Comparison of ENCODE assay signal across 8 cellular contexts in the genomic region with DNA sequence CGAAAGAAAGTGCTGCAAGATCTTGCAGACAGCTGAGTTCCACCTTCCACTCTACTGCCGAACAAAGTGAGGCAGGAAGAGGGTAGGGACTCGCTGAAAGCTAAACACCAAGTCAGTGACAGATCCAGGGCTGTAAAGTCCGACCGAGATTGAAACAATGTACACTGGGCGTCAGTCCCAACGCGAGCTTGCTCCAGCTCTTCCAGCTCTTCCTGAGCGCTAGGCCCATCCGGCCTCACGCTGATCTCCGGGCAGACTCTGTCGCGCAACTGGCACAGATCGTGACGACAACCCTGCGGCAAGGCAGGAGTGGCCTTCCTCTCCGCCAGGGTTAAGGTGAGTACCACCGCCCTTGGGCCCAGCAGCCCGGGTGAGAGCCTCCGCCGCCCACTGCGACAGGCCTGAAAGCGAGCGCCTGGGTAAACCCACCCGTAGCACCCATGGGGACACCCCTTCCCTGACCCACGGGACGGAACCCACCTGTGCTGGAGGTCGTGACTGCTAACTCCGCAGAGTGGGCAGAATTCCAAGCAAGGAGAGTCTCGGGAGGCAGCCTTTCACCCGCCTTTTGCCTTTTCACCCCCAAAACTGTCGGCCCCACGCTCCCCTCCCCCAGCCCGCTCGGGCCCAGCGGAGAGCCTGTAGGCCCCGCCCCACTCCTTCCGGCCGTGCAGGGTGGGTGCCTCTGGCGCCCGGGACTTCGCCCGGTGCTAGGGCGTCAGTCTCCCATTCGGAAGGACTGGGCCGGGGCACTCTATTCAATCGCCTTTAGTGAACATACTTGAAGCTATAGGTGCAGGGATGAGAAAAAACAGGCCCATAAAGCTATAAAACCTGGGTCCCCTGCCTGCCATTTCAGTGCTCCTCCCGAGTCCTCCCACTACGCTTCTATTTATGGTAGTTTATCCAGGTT. TPM values are rescaled to one million over a fixed set of nuclear protein-coding genes. Genes with fewer than 3 reads are reported as not detected.
A peak's percentile ranks its signal among the peaks of the same experiment; 100 is the strongest.
DNase-seq lines count a peak whose midpoint lies in the region; ATAC-seq and TF ChIP-seq lines count a peak whose summit lies in the region.

A gene (plus strand): TSS at position 275 of the 913 bp plus-strand sequence.
A gene with protein sequence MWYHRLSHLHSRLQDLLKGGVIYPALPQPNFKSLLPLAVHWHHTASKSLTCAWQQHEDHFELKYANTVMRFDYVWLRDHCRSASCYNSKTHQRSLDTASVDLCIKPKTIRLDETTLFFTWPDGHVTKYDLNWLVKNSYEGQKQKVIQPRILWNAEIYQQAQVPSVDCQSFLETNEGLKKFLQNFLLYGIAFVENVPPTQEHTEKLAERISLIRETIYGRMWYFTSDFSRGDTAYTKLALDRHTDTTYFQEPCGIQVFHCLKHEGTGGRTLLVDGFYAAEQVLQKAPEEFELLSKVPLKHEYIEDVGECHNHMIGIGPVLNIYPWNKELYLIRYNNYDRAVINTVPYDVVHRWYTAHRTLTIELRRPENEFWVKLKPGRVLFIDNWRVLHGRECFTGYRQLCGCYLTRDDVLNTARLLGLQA (minus strand): TSS at position 641 of the 913 bp plus-strand sequence. CDS start 67,676 bp downstream, outside the sequence.

- H3K36me3 ChIP-seq in HUES6 (ENCODE audit: control insufficient read depth, insufficient read depth, low read length), result no peaks in the 10 kb centered on the region
- no peaks in the 10 kb centered on the region for H3K36me3 ChIP-seq in Peyer's patch

- intact Hi-C loops in natural killer cell (cut with micrococcal nuclease), result no loop called here

- H3K27me3 Mint-ChIP-seq in natural killer cell (ENCODE audit: low read depth in 2 of 2), result no peaks in the 10 kb centered on the region

- peak within 1 kb of the TSS; percentile 85 for H3K9ac ChIP-seq in HUES6 (ENCODE audit: low read length)

- H3K27me3 ChIP-seq in HUES6 (ENCODE audit: control insufficient read depth, insufficient read depth, low read length), result no peaks in the 10 kb centered on the region
- H3K27me3 ChIP-seq in Peyer's patch, result no peaks in the 10 kb centered on the region

- H3K4me1 ChIP-seq in HUES6 (ENCODE audit: control insufficient read depth, insufficient read depth, low read length) (peaks cover 3% of the 10 kb centered on the region; the same call in 1 of the 2 replicates), Peyer's patch (peaks cover 0 to 6% (median 0%) of the 10 kb centered on the region in 4 donors)

- H3K9me3 ChIP-seq in HUES6 (ENCODE audit: control insufficient read depth, insufficient read depth, low read depth, low read length) (peaks cover 10% of the 10 kb centered on the region; the same call in 1 of the 2 replicates), Peyer's patch (no peaks in the 10 kb centered on the region)

- H3K4me3 ChIP-seq in HUES6 (ENCODE audit: low read depth, low read length) (peak within 1 kb of the TSS; percentile 74), Peyer's patch (peak within 1 kb of the TSS; percentile 51 to 86 (median 70)), fibroblast of pulmonary artery (replicated peaks; ENCODE audit: low read depth, low read length) (peak within 1 kb of the TSS; percentile 73)

- DNase-seq in DMS 273 treated with DMSO at 0.1 percent for 48 hours (lab: John Stamatoyannopoulos, UW) (peak; percentile 10), Peyer's patch (peak; percentile 71 to 84 (median 80)), fibroblast of pulmonary artery (ENCODE audit: low read depth) (peak; percentile 59), natural killer cell (peak; percentile 47)
- peak; percentile 35 for DNase-seq in activated T-helper 9 cell treated with anti-CD3 and anti-CD28 coated beads, Interleukin-2, amount 50 U/mL, for 16 hours (ENCODE audit: low read depth)
- peak; percentile 47 for DNase-seq in stimulated activated naive CD4-positive, alpha-beta T cell treated with Interleukin-2 at 50 U/mL for 16 hours (lab: John Stamatoyannopoulos, UW)

- H3K4me3 Mint-ChIP-seq in natural killer cell, result peak within 1 kb of the TSS; percentile 90

- H3K27ac ChIP-seq in HUES6 (ENCODE audit: low read depth, low read length) (peak within 1 kb of the TSS; percentile 23; the same call in 1 of the 2 replicates), Peyer's patch (peak within 1 kb of the TSS; percentile 77 to 96 (median 91))

- H3K27ac Mint-ChIP-seq in natural killer cell, result peak within 1 kb of the TSS; percentile 84 to 89

- no peaks in the 10 kb centered on the region for H3K9me3 Mint-ChIP-seq in natural killer cell

- TF ChIP-seq CTCF in Peyer's patch (IDR thresholded peaks at IDR 0.05), result no peak
- TF ChIP-seq CTCF in fibroblast of pulmonary artery (IDR thresholded peaks at IDR 0.05; ENCODE audit: low read length, missing control alignments), result no peak
- no peak for TF ChIP-seq CTCF in natural killer cell (IDR thresholded peaks at IDR 0.05)

- no peaks in the 10 kb centered on the region for H3K36me3 Mint-ChIP-seq in natural killer cell

- ATAC-seq in GM21447 (IDR thresholded peaks at IDR 0.05; ENCODE audit: unreplicated experiment) (peak; percentile 81), natural killer cell (peak; percentile 87 to 96 (median 91))

- TF ChIP-seq POLR2A in Peyer's patch (IDR thresholded peaks at IDR 0.05), result peak in 1 of 2 donors; percentile 22

- H3K4me1 Mint-ChIP-seq in natural killer cell, result peaks cover 6 to 23% of the 10 kb centered on the region in 2 donors

RNA-seq across cellular contexts. Expression of the first gene that starts in this region (rescaled TPM):
- total RNA-seq in Peyer's patch (1 to 10 TPM in 3 of 4 donors, not detected in 1; 2.1 to 4.1 (median 2.4) TPM), natural killer cell (1 to 10 TPM in 2 of 3 donors, under 1 TPM in 1; 0.78 to 1.6 (median 1.0) TPM)

RNA-seq across cellular contexts. Expression of the second gene that starts in this region (rescaled TPM):
- total RNA-seq in Peyer's patch (10 to 100 TPM; 12.4 to 31.1 (median 18.5) TPM), natural killer cell (10 to 100 TPM; 12.9 to 18.5 (median 16.1) TPM)

Comparison
In these comparisons a context has a peak if more than half of its experiments do, and no peak if none do; other contexts are left out.
1. Peak in every context shown above with its lines: DNase-seq, ATAC-seq, H3K4me3 ChIP-seq and H3K27ac ChIP-seq.
2. DNase-seq: peak in every context shown above with its lines; median percentile 80 in Peyer's patch; 59 in fibroblast of pulmonary artery; 47 in natural killer cell; 47 in stimulated activated naive CD4-positive, alpha-beta T cell treated with Interleukin-2 at 50 U/mL for 16 hours; 35 in activated T-helper 9 cell treated with anti-CD3 and anti-CD28 coated beads, Interleukin-2, amount 50 U/mL, for 16 hours; 10 in DMS 273 treated with DMSO at 0.1 percent for 48 hours.